In the genomic region with DNA sequence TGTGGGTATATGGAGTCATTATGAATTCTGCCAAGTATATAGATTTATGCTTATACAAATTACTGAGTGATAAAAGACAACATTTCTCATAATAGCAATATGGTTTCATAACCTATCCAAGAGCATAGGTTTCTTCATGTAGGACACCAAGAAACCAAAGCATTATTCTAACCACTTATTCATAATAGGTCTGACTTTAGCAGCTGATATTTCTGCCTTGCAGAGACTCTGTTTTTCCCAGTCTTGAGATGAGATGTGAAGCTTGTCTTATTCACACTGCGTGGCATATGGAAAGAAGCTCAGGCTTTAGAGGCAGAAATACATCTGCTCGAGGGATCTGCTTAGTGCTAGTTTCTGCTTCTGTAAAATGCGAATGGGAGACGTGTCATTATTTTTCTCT, we compare ENCODE assay signal across 28 cellular contexts.
"Had no signal": no experiment of that assay in that cellular context is flagged by ENCODE, and none has a peak within 500 bp of the region (broad histone marks: within the 10 kb centered on the region; RNA-seq: fewer than 3 reads in every experiment).

No MANE protein-coding gene starts in this region.

- DNase-seq: activated CD4-positive, alpha-beta memory T cell treated with anti-CD3 and anti-CD28 coated beads, Interleukin-2, amount 10 ng/mL, durations not matched to agents 7 days and 5 days; activated CD4-positive, alpha-beta T cell treated with anti-CD3 and anti-CD28 coated beads for 36 hours; activated CD4-positive, alpha-beta T cell treated with anti-CD3 and anti-CD28 coated beads, Interleukin-2, amount 10 ng/mL, durations not matched to agents 24 days and 14 days; activated CD4-positive, CD25-positive, alpha-beta regulatory T cell; activated CD4-positive, CD25-positive, alpha-beta regulatory T cell treated with anti-CD3 and anti-CD28 coated beads, Interleukin-2, amount 50 U/mL, for 72 hours; activated CD8-positive, alpha-beta memory T cell treated with anti-CD3 and anti-CD28 coated beads, Interleukin-2, amount 50 U/mL, for 48 hours; activated gamma-delta T cell; activated naive CD4-positive, alpha-beta T cell; activated naive CD4-positive, alpha-beta T cell treated with anti-CD3 and anti-CD28 coated beads, Interleukin-2, amount 10 ng/mL, durations not matched to agents 7 days and 5 days; activated naive CD8-positive, alpha-beta T cell treated with anti-CD3 and anti-CD28 coated beads, Interleukin-2, amount 10 ng/mL, durations not matched to agents 7 days and 5 days; activated T-cell treated with anti-CD3 and anti-CD28 coated beads for 4 hours; activated T-cell treated with anti-CD3 and anti-CD28 coated beads, Interleukin-2, amount 50 U/mL, for 24 hours; activated T-cell treated with anti-CD3 and anti-CD28 coated beads, Interleukin-2, amount 50 U/mL, for 72 hours; brain microvascular endothelial cell; effector CD4-positive, alpha-beta T cell; effector memory CD8-positive, alpha-beta T cell; erythroblast; foreskin keratinocyte; gastrocnemius medialis; heart right ventricle; T-helper 2 cell had no signal

- H3K4me3 Mint-ChIP-seq: activated CD4-positive, alpha-beta memory T cell treated with anti-CD3 and anti-CD28 coated beads, Interleukin-2, amount 10 ng/mL, durations not matched to agents 7 days and 5 days; activated CD4-positive, alpha-beta T cell treated with anti-CD3 and anti-CD28 coated beads for 36 hours; activated CD4-positive, alpha-beta T cell treated with anti-CD3 and anti-CD28 coated beads, Interleukin-2, amount 10 ng/mL, durations not matched to agents 24 days and 14 days; activated naive CD4-positive, alpha-beta T cell treated with anti-CD3 and anti-CD28 coated beads, Interleukin-2, amount 10 ng/mL, durations not matched to agents 7 days and 5 days; activated naive CD8-positive, alpha-beta T cell treated with anti-CD3 and anti-CD28 coated beads, Interleukin-2, amount 10 ng/mL, durations not matched to agents 7 days and 5 days; activated T-cell treated with anti-CD3 and anti-CD28 coated beads, Interleukin-2, amount 50 U/mL, for 24 hours; activated T-cell treated with anti-CD3 and anti-CD28 coated beads, Interleukin-2, amount 50 U/mL, for 72 hours; central memory CD8-positive, alpha-beta T cell; dendritic cell treated with granulocyte-macrophage colony-stimulating factor and Interleukin-4, amounts not matched to agents 40 ng/mL and 50 ng/mL, for 4 days; effector memory CD8-positive, alpha-beta T cell had no signal

- H3K4me3 ChIP-seq: ascending aorta, coronary artery, esophagus muscularis mucosa, gastrocnemius medialis, heart right ventricle had no signal

- FAIRE-seq: bronchial epithelial cell had no signal

- H3K36me3 Mint-ChIP-seq: activated naive CD4-positive, alpha-beta T cell treated with anti-CD3 and anti-CD28 coated beads, Interleukin-2, amount 10 ng/mL, durations not matched to agents 7 days and 5 days; activated naive CD4-positive, alpha-beta T cell treated with anti-CD3 and anti-CD28 coated beads, Interleukin-2, amount 50 U/mL, for 72 hours; activated naive CD8-positive, alpha-beta T cell treated with anti-CD3 and anti-CD28 coated beads, Interleukin-2, amount 10 ng/mL, durations not matched to agents 7 days and 5 days had no signal

- H3K9me3 ChIP-seq: ascending aorta, esophagus muscularis mucosa, gastrocnemius medialis, heart right ventricle had no signal

- H3K27me3 ChIP-seq: ascending aorta, brain microvascular endothelial cell, esophagus muscularis mucosa, foreskin keratinocyte, gastrocnemius medialis, heart right ventricle had no signal

- H3K27me3 Mint-ChIP-seq: activated CD4-positive, alpha-beta memory T cell treated with anti-CD3 and anti-CD28 coated beads, Interleukin-2, amount 10 ng/mL, durations not matched to agents 7 days and 5 days; activated CD4-positive, alpha-beta T cell treated with anti-CD3 and anti-CD28 coated beads for 36 hours; activated CD4-positive, alpha-beta T cell treated with anti-CD3 and anti-CD28 coated beads, Interleukin-2, amount 10 ng/mL, durations not matched to agents 24 days and 14 days; activated naive CD4-positive, alpha-beta T cell treated with anti-CD3 and anti-CD28 coated beads, Interleukin-2, amount 10 ng/mL, durations not matched to agents 7 days and 5 days; activated naive CD8-positive, alpha-beta T cell treated with anti-CD3 and anti-CD28 coated beads, Interleukin-2, amount 10 ng/mL, durations not matched to agents 7 days and 5 days; activated T-cell treated with anti-CD3 and anti-CD28 coated beads, Interleukin-2, amount 50 U/mL, for 24 hours; central memory CD8-positive, alpha-beta T cell; dendritic cell treated with granulocyte-macrophage colony-stimulating factor and Interleukin-4, amounts not matched to agents 40 ng/mL and 50 ng/mL, for 4 days had no signal

- H3K27ac ChIP-seq: ascending aorta, brain microvascular endothelial cell, coronary artery, esophagus muscularis mucosa, foreskin keratinocyte, gastrocnemius medialis, heart right ventricle had no signal

- H3K9me3 Mint-ChIP-seq: activated CD4-positive, alpha-beta memory T cell treated with anti-CD3 and anti-CD28 coated beads, Interleukin-2, amount 10 ng/mL, durations not matched to agents 7 days and 5 days; activated CD4-positive, alpha-beta T cell treated with anti-CD3 and anti-CD28 coated beads, Interleukin-2, amount 10 ng/mL, durations not matched to agents 24 days and 14 days; activated naive CD4-positive, alpha-beta T cell treated with anti-CD3 and anti-CD28 coated beads, Interleukin-2, amount 10 ng/mL, durations not matched to agents 7 days and 5 days; activated naive CD8-positive, alpha-beta T cell treated with anti-CD3 and anti-CD28 coated beads, Interleukin-2, amount 10 ng/mL, durations not matched to agents 7 days and 5 days; activated T-cell treated with anti-CD3 and anti-CD28 coated beads, Interleukin-2, amount 50 U/mL, for 24 hours; activated T-cell treated with anti-CD3 and anti-CD28 coated beads, Interleukin-2, amount 50 U/mL, for 72 hours; central memory CD8-positive, alpha-beta T cell had no signal

- H3K27ac Mint-ChIP-seq: activated CD4-positive, alpha-beta memory T cell treated with anti-CD3 and anti-CD28 coated beads, Interleukin-2, amount 10 ng/mL, durations not matched to agents 7 days and 5 days; activated CD4-positive, alpha-beta T cell treated with anti-CD3 and anti-CD28 coated beads for 36 hours; activated CD4-positive, alpha-beta T cell treated with anti-CD3 and anti-CD28 coated beads, Interleukin-2, amount 10 ng/mL, durations not matched to agents 24 days and 14 days; activated naive CD4-positive, alpha-beta T cell treated with anti-CD3 and anti-CD28 coated beads, Interleukin-2, amount 10 ng/mL, durations not matched to agents 7 days and 5 days; activated naive CD4-positive, alpha-beta T cell treated with anti-CD3 and anti-CD28 coated beads, Interleukin-2, amount 50 U/mL, for 72 hours; activated naive CD8-positive, alpha-beta T cell treated with anti-CD3 and anti-CD28 coated beads, Interleukin-2, amount 10 ng/mL, durations not matched to agents 7 days and 5 days; activated T-cell treated with anti-CD3 and anti-CD28 coated beads, Interleukin-2, amount 50 U/mL, for 24 hours; activated T-cell treated with anti-CD3 and anti-CD28 coated beads, Interleukin-2, amount 50 U/mL, for 72 hours; dendritic cell treated with granulocyte-macrophage colony-stimulating factor and Interleukin-4, amounts not matched to agents 40 ng/mL and 50 ng/mL, for 4 days; effector memory CD8-positive, alpha-beta T cell had no signal

- H3K4me1 ChIP-seq: ascending aorta, foreskin keratinocyte, gastrocnemius medialis had no signal

- H3K36me3 ChIP-seq: ascending aorta, brain microvascular endothelial cell, esophagus muscularis mucosa, gastrocnemius medialis, heart right ventricle had no signal

- ATAC-seq: activated CD4-positive, alpha-beta T cell treated with anti-CD3 and anti-CD28 coated beads for 36 hours; activated naive CD4-positive, alpha-beta T cell treated with anti-CD3 and anti-CD28 coated beads, Interleukin-2, amount 50 U/mL, for 72 hours; activated T-cell treated with anti-CD3 and anti-CD28 coated beads, Interleukin-2, amount 50 U/mL, for 72 hours; effector memory CD8-positive, alpha-beta T cell; foreskin keratinocyte; gastrocnemius medialis; heart right ventricle had no signal

- H3K4me1 Mint-ChIP-seq: activated CD4-positive, alpha-beta memory T cell treated with anti-CD3 and anti-CD28 coated beads, Interleukin-2, amount 10 ng/mL, durations not matched to agents 7 days and 5 days; activated CD4-positive, alpha-beta T cell treated with anti-CD3 and anti-CD28 coated beads for 36 hours; activated CD4-positive, alpha-beta T cell treated with anti-CD3 and anti-CD28 coated beads, Interleukin-2, amount 10 ng/mL, durations not matched to agents 24 days and 14 days; activated naive CD4-positive, alpha-beta T cell treated with anti-CD3 and anti-CD28 coated beads, Interleukin-2, amount 10 ng/mL, durations not matched to agents 7 days and 5 days; activated naive CD8-positive, alpha-beta T cell treated with anti-CD3 and anti-CD28 coated beads, Interleukin-2, amount 10 ng/mL, durations not matched to agents 7 days and 5 days; central memory CD8-positive, alpha-beta T cell had no signal
